In the genomic region with DNA sequence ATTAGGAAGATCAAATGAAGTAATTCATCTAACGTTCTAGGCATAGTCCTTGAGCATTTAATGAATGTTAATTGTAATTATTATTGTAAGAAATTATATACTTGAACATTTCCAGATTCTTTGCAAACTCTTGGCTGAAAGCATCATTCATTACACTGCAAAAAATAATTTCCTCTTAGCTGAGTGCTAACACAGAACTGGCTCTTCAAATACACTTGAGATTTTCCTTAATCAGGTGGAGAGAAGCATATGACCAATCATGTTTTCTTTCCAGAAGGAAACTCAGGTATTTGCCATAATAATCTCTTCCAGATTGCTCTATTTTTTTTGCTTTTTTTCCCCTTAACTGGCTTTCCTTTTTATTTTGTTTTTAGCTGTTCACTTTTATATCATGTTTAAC, we compare ENCODE assay signal across 14 cellular contexts. TPM values are rescaled to one million over a fixed set of nuclear protein-coding genes. Genes with fewer than 3 reads are reported as not detected.
DNase-seq lines count a peak whose midpoint lies in the region; ATAC-seq and TF ChIP-seq lines count a peak whose summit lies in the region.
"Had no signal": no experiment of that assay in that cellular context is flagged by ENCODE, and none has a peak within 500 bp of the region (broad histone marks: within the 10 kb centered on the region; RNA-seq: fewer than 3 reads in every experiment).

No MANE protein-coding gene starts in this region.

- H3K27me3 ChIP-seq in left lung (no peaks in the 10 kb centered on the region), upper lobe of right lung (no peaks in the 10 kb centered on the region), SJCRH30 (no peaks in the 10 kb centered on the region)

- H3K4me3 ChIP-seq in left lung (no peak overlapping the region), upper lobe of right lung (no peak overlapping the region), SJCRH30 (no peak overlapping the region)

- H3K27ac Mint-ChIP-seq in activated naive CD4-positive, alpha-beta T cell treated with anti-CD3 and anti-CD28 coated beads, Interleukin-2, amount 50 U/mL, for 24 hours = peak overlapping the region; percentile 56
- no peak overlapping the region for H3K27ac Mint-ChIP-seq in activated naive CD4-positive, alpha-beta T cell treated with anti-CD3 and anti-CD28 coated beads, Interleukin-2, amount 10 ng/mL, durations not matched to agents 7 days and 5 days
- H3K27ac Mint-ChIP-seq in activated T-helper 17 cell treated with anti-CD3 and anti-CD28 coated beads, Interleukin-2, amount 50 U/mL, for 72 hours = peak overlapping the region; percentile 35
- no peak overlapping the region for H3K27ac Mint-ChIP-seq in activated CD8-positive, alpha-beta T cell treated with anti-CD3 and anti-CD28 coated beads, Interleukin-2, amount 10 ng/mL, durations not matched to agents 7 days and 5 days
- H3K27ac Mint-ChIP-seq: B cell; CD4-positive, alpha-beta T cell; HFFc6 had no signal

- DNase-seq in activated naive CD4-positive, alpha-beta T cell treated with anti-CD3 and anti-CD28 coated beads, Interleukin-2, amount 10 ng/mL, durations not matched to agents 7 days and 5 days = no peak
- DNase-seq in left lung = no peak
- no peak for DNase-seq in upper lobe of right lung
- no peak for DNase-seq in SJCRH30
- no peak for DNase-seq in activated CD8-positive, alpha-beta T cell treated with anti-CD3 and anti-CD28 coated beads, Interleukin-2, amount 10 ng/mL, durations not matched to agents 7 days and 5 days
- DNase-seq: C1 segment of cervical spinal cord; Calu3; CD4-positive, alpha-beta T cell; DMS 273 treated with DMSO at 0.1 percent for 48 hours; HCEC 1CT; HFFc6 had no signal

- intact Hi-C loops in left lung (cut with DNase I) = no loop called here
- intact Hi-C loops in upper lobe of right lung (cut with DNase I) = no loop called here

- POLR2A ChIA-PET in activated CD8-positive, alpha-beta T cell treated with anti-CD3 and anti-CD28 coated beads, Interleukin-2, amount 10 ng/mL, durations not matched to agents 7 days and 5 days (lab: Charles Lee) = no interaction called here

- peaks cover 4% of the 10 kb centered on the region for H3K4me1 Mint-ChIP-seq in activated naive CD4-positive, alpha-beta T cell treated with anti-CD3 and anti-CD28 coated beads, Interleukin-2, amount 50 U/mL, for 24 hours
- peaks cover 2% of the 10 kb centered on the region for H3K4me1 Mint-ChIP-seq in activated naive CD4-positive, alpha-beta T cell treated with anti-CD3 and anti-CD28 coated beads, Interleukin-2, amount 10 ng/mL, durations not matched to agents 7 days and 5 days
- no peaks in the 10 kb centered on the region for H3K4me1 Mint-ChIP-seq in activated T-helper 17 cell treated with anti-CD3 and anti-CD28 coated beads, Interleukin-2, amount 50 U/mL, for 72 hours
- peaks cover 3% of the 10 kb centered on the region for H3K4me1 Mint-ChIP-seq in activated CD8-positive, alpha-beta T cell treated with anti-CD3 and anti-CD28 coated beads, Interleukin-2, amount 10 ng/mL, durations not matched to agents 7 days and 5 days (ENCODE audit: low read depth)

- peaks cover 13% of the 10 kb centered on the region for H3K36me3 Mint-ChIP-seq in activated naive CD4-positive, alpha-beta T cell treated with anti-CD3 and anti-CD28 coated beads, Interleukin-2, amount 50 U/mL, for 24 hours
- H3K36me3 Mint-ChIP-seq in activated naive CD4-positive, alpha-beta T cell treated with anti-CD3 and anti-CD28 coated beads, Interleukin-2, amount 10 ng/mL, durations not matched to agents 7 days and 5 days = peaks cover 33% of the 10 kb centered on the region
- peaks cover 74% of the 10 kb centered on the region for H3K36me3 Mint-ChIP-seq in activated T-helper 17 cell treated with anti-CD3 and anti-CD28 coated beads, Interleukin-2, amount 50 U/mL, for 72 hours (ENCODE audit: low read depth)
- peaks cover 25% of the 10 kb centered on the region for H3K36me3 Mint-ChIP-seq in activated CD8-positive, alpha-beta T cell treated with anti-CD3 and anti-CD28 coated beads, Interleukin-2, amount 10 ng/mL, durations not matched to agents 7 days and 5 days (ENCODE audit: low read depth)

- no peak for ATAC-seq in activated T-helper 17 cell treated with anti-CD3 and anti-CD28 coated beads, Interleukin-2, amount 50 U/mL, for 72 hours (replicated peaks)
- ATAC-seq in left lung = peak; percentile 38
- peak; percentile 50 for ATAC-seq in upper lobe of right lung
- ATAC-seq in activated CD8-positive, alpha-beta T cell treated with anti-CD3 and anti-CD28 coated beads, Interleukin-2, amount 10 ng/mL, durations not matched to agents 7 days and 5 days = no peak

- H3K4me3 Mint-ChIP-seq in activated naive CD4-positive, alpha-beta T cell treated with anti-CD3 and anti-CD28 coated beads, Interleukin-2, amount 50 U/mL, for 24 hours = no peak overlapping the region
- no peak overlapping the region for H3K4me3 Mint-ChIP-seq in activated naive CD4-positive, alpha-beta T cell treated with anti-CD3 and anti-CD28 coated beads, Interleukin-2, amount 10 ng/mL, durations not matched to agents 7 days and 5 days
- H3K4me3 Mint-ChIP-seq in activated T-helper 17 cell treated with anti-CD3 and anti-CD28 coated beads, Interleukin-2, amount 50 U/mL, for 72 hours = no peak overlapping the region
- no peak overlapping the region for H3K4me3 Mint-ChIP-seq in activated CD8-positive, alpha-beta T cell treated with anti-CD3 and anti-CD28 coated beads, Interleukin-2, amount 10 ng/mL, durations not matched to agents 7 days and 5 days
- H3K4me3 Mint-ChIP-seq: B cell; CD4-positive, alpha-beta T cell; HFFc6 had no signal

- peaks cover 0 to 55% of the 10 kb centered on the region in 2 donors for H3K36me3 ChIP-seq in left lung
- H3K36me3 ChIP-seq in upper lobe of right lung = peaks cover 8% of the 10 kb centered on the region
- no peaks in the 10 kb centered on the region for H3K36me3 ChIP-seq in SJCRH30

- no peaks in the 10 kb centered on the region for H3K27me3 Mint-ChIP-seq in activated naive CD4-positive, alpha-beta T cell treated with anti-CD3 and anti-CD28 coated beads, Interleukin-2, amount 50 U/mL, for 24 hours
- no peaks in the 10 kb centered on the region for H3K27me3 Mint-ChIP-seq in activated naive CD4-positive, alpha-beta T cell treated with anti-CD3 and anti-CD28 coated beads, Interleukin-2, amount 10 ng/mL, durations not matched to agents 7 days and 5 days
- H3K27me3 Mint-ChIP-seq in activated T-helper 17 cell treated with anti-CD3 and anti-CD28 coated beads, Interleukin-2, amount 50 U/mL, for 72 hours = no peaks in the 10 kb centered on the region
- no peaks in the 10 kb centered on the region for H3K27me3 Mint-ChIP-seq in activated CD8-positive, alpha-beta T cell treated with anti-CD3 and anti-CD28 coated beads, Interleukin-2, amount 10 ng/mL, durations not matched to agents 7 days and 5 days (ENCODE audit: low read depth)
- H3K27me3 Mint-ChIP-seq: B cell; CD4-positive, alpha-beta T cell had no signal

- no peak for TF ChIP-seq CTCF in left lung (IDR thresholded peaks at IDR 0.05)
- no peak for TF ChIP-seq CTCF in upper lobe of right lung (IDR thresholded peaks at IDR 0.05)

- H3K9me3 Mint-ChIP-seq in activated naive CD4-positive, alpha-beta T cell treated with anti-CD3 and anti-CD28 coated beads, Interleukin-2, amount 50 U/mL, for 24 hours = no peaks in the 10 kb centered on the region
- no peaks in the 10 kb centered on the region for H3K9me3 Mint-ChIP-seq in activated naive CD4-positive, alpha-beta T cell treated with anti-CD3 and anti-CD28 coated beads, Interleukin-2, amount 10 ng/mL, durations not matched to agents 7 days and 5 days
- H3K9me3 Mint-ChIP-seq in activated T-helper 17 cell treated with anti-CD3 and anti-CD28 coated beads, Interleukin-2, amount 50 U/mL, for 72 hours = no peaks in the 10 kb centered on the region
- H3K9me3 Mint-ChIP-seq in activated CD8-positive, alpha-beta T cell treated with anti-CD3 and anti-CD28 coated beads, Interleukin-2, amount 10 ng/mL, durations not matched to agents 7 days and 5 days (ENCODE audit: insufficient read depth) = no peaks in the 10 kb centered on the region
- H3K9me3 Mint-ChIP-seq: CD4-positive, alpha-beta T cell; HFFc6 had no signal

- H3K4me1 ChIP-seq in left lung = peaks cover 0 to 17% of the 10 kb centered on the region in 2 donors
- no peaks in the 10 kb centered on the region for H3K4me1 ChIP-seq in upper lobe of right lung
- H3K4me1 ChIP-seq in SJCRH30 = no peaks in the 10 kb centered on the region

- H3K27ac ChIP-seq in left lung (peak overlapping the region in 1 of 2 donors; percentile 67), upper lobe of right lung (no peak overlapping the region), SJCRH30 (no peak overlapping the region)

- H3K9me3 ChIP-seq in left lung (no peaks in the 10 kb centered on the region), upper lobe of right lung (no peaks in the 10 kb centered on the region), SJCRH30 (replicated peaks) (no peaks in the 10 kb centered on the region)

- CTCF ChIA-PET in activated naive CD4-positive, alpha-beta T cell treated with anti-CD3 and anti-CD28 coated beads, Interleukin-2, amount 10 ng/mL, durations not matched to agents 7 days and 5 days (lab: Charles Lee) = interaction anchor here (0.8 to 1.1 kb wide), 3 partner anchors 8 to 1349 kb away, joined by 3 read pairs; no protein-coding TSS in a partner anchor
- CTCF ChIA-PET in activated CD8-positive, alpha-beta T cell treated with anti-CD3 and anti-CD28 coated beads, Interleukin-2, amount 10 ng/mL, durations not matched to agents 7 days and 5 days (lab: Charles Lee) = interaction anchor here (2.3 to 3.6 kb wide), 2 partner anchors 13 to 42 kb away, joined by 8 to 29 read pairs; partner anchors contain the start of gene SLC39A8

RNA-seq across cellular contexts. Expression of gene SLC39A8, which starts 42.5 kb away (rescaled TPM):
- total RNA-seq in activated T-helper 17 cell treated with anti-CD3 and anti-CD28 coated beads, Interleukin-2, amount 50 U/mL, for 72 hours = 10 to 100 TPM; 56.4 to 86.3 TPM
- 100 to 1,000 TPM; 295 to 318 TPM for total RNA-seq in left lung
- 470 TPM for total RNA-seq in upper lobe of right lung
- total RNA-seq in SJCRH30 (2014; rRNA removed; shearing (Covaris generic)) = 0.13 TPM in 1 of 2 replicates, not detected in the other
- total RNA-seq in activated CD8-positive, alpha-beta T cell treated with anti-CD3 and anti-CD28 coated beads, Interleukin-2, amount 10 ng/mL, durations not matched to agents 7 days and 5 days = 10 to 100 TPM; 79.6 to 83.0 TPM

Comparison
In these comparisons a context has a peak if more than half of its experiments do, and no peak if none do; other contexts are left out.
1. H3K27ac Mint-ChIP-seq: peak in activated naive CD4-positive, alpha-beta T cell treated with anti-CD3 and anti-CD28 coated beads, Interleukin-2, amount 50 U/mL, for 24 hours (single experiment) and activated T-helper 17 cell treated with anti-CD3 and anti-CD28 coated beads, Interleukin-2, amount 50 U/mL, for 72 hours (single experiment); none in activated naive CD4-positive, alpha-beta T cell treated with anti-CD3 and anti-CD28 coated beads, Interleukin-2, amount 10 ng/mL, durations not matched to agents 7 days and 5 days (single experiment) and activated CD8-positive, alpha-beta T cell treated with anti-CD3 and anti-CD28 coated beads, Interleukin-2, amount 10 ng/mL, durations not matched to agents 7 days and 5 days (single experiment).
2. ATAC-seq: peak in left lung (single experiment) and upper lobe of right lung (single experiment); none in activated T-helper 17 cell treated with anti-CD3 and anti-CD28 coated beads, Interleukin-2, amount 50 U/mL, for 72 hours (single experiment) and activated CD8-positive, alpha-beta T cell treated with anti-CD3 and anti-CD28 coated beads, Interleukin-2, amount 10 ng/mL, durations not matched to agents 7 days and 5 days (single experiment).
3. RNA of gene SLC39A8, which starts 42.5 kb away (total RNA-seq): 470 TPM in upper lobe of right lung (single experiment), 295 to 318 TPM in left lung, 56.4 to 86.3 TPM in activated T-helper 17 cell treated with anti-CD3 and anti-CD28 coated beads, Interleukin-2, amount 50 U/mL, for 72 hours and 79.6 to 83.0 TPM in activated CD8-positive, alpha-beta T cell treated with anti-CD3 and anti-CD28 coated beads, Interleukin-2, amount 10 ng/mL, durations not matched to agents 7 days and 5 days; 0.13 TPM in SJCRH30; every median in the first group is over 10 times any median in the second.